Comparison of ENCODE assay signal across 8 cellular contexts in genomic region chr10:123150986-123151738, GRCh38. TPM values are rescaled to one million over a fixed set of nuclear protein-coding genes. Genes with fewer than 3 reads are reported as not detected.
A peak's percentile ranks its signal among the peaks of the same experiment; 100 is the strongest.
DNase-seq lines count a peak whose midpoint lies in the region; ATAC-seq and TF ChIP-seq lines count a peak whose summit lies in the region.
"Had no signal": no experiment of that assay in that cellular context is flagged by ENCODE, and none has a peak within 500 bp of the region (broad histone marks: within the 10 kb centered on the region; RNA-seq: fewer than 3 reads in every experiment).

No MANE protein-coding gene starts in this region.

- CTCF ChIA-PET in activated B cell treated with CpG ODN at 0.5 μM for 24 hours (lab: Charles Lee): interaction anchor here (0.7 to 1.5 kb wide), 3 partner anchors 12 to 18 kb away, joined by 3 to 6 read pairs (median 3); no protein-coding TSS in a partner anchor

- no peaks in the 10 kb centered on the region for H3K9me3 ChIP-seq in spleen

- no peak for ATAC-seq in GM18505 (IDR thresholded peaks at IDR 0.05; ENCODE audit: unreplicated experiment)
- ATAC-seq in activated B cell treated with CpG ODN at 0.5 μM for 24 hours (ENCODE audit: low read depth): no peak
- no peak for ATAC-seq in GM19397 (IDR thresholded peaks at IDR 0.05; ENCODE audit: unreplicated experiment)
- ATAC-seq in HG03159 (IDR thresholded peaks at IDR 0.05; ENCODE audit: unreplicated experiment): no peak

- peak overlapping the region; percentile 2 to 72 (median 34) for H3K4me3 ChIP-seq in spleen

- TF ChIP-seq POLR2A in GM18505 (IDR thresholded peaks at IDR 0.05; ENCODE audit: borderline replicate concordance, extremely low read depth, insufficient read depth, insufficient read length) (peak; percentile 46), spleen (IDR thresholded peaks at IDR 0.05) (no peak)

- H3K4me3 Mint-ChIP-seq in activated B cell treated with CpG ODN at 0.5 μM for 24 hours (peak overlapping the region; percentile 44), glutamatergic neuron (ENCODE audit: unreplicated experiment) (peak overlapping the region; percentile 80)

- H3K27me3 ChIP-seq in spleen (replicated peaks in 1 of 7): peaks cover 38 to 74% (median 67%) of the 10 kb centered on the region in 7 donors

- H3K4me1 ChIP-seq in spleen: peaks cover 50 to 77% (median 71%) of the 10 kb centered on the region in 6 donors

- H3K27ac ChIP-seq in spleen: no peak overlapping the region

- H3K36me3 ChIP-seq in spleen: peaks cover 0 to 9% (median 4%) of the 10 kb centered on the region in 6 donors

- H3K4me1 Mint-ChIP-seq in activated B cell treated with CpG ODN at 0.5 μM for 24 hours: peaks cover 60% of the 10 kb centered on the region
- H3K4me1 Mint-ChIP-seq in glutamatergic neuron (ENCODE audit: low read depth, unreplicated experiment): peaks cover 18% of the 10 kb centered on the region

- POLR2A ChIA-PET in activated B cell treated with CpG ODN at 0.5 μM for 24 hours (lab: Charles Lee): interaction anchor here (0.6 to 2.6 kb wide), 3 partner anchors 10 to 143 kb away, joined by 3 to 8 read pairs (median 4); partner anchors contain the start of genes ACADSB and IKZF5

- H3K9me3 Mint-ChIP-seq in activated B cell treated with CpG ODN at 0.5 μM for 24 hours (no peaks in the 10 kb centered on the region), glutamatergic neuron (ENCODE audit: unreplicated experiment) (peaks cover 12% of the 10 kb centered on the region)

- 1 to 3% (median 3%) methylated on average over 37 to 56 of the region's 56 CpGs for WGBS in spleen, 5 donors

- intact Hi-C loops in activated B cell treated with CpG ODN at 0.5 μM for 24 hours (cut with micrococcal nuclease): loop anchor here (1.0 to 5.0 kb wide), 5 partner anchors 18 to 1766 kb away; partner anchors contain the start of genes ABRAXAS2 and OAT
- intact Hi-C loops in spleen (cut with DNase I; ENCODE audit: low total_unique reads): loop anchor here (10.0 kb wide), 1 partner anchor 196 kb away; the partner anchor contains the start of gene C10orf88

- peaks cover 27% of the 10 kb centered on the region for H3K27me3 Mint-ChIP-seq in activated B cell treated with CpG ODN at 0.5 μM for 24 hours
- peaks cover 27% of the 10 kb centered on the region for H3K27me3 Mint-ChIP-seq in glutamatergic neuron (ENCODE audit: unreplicated experiment)

- TF ChIP-seq CTCF in activated B cell treated with CpG ODN at 0.5 μM for 24 hours (IDR thresholded peaks at IDR 0.05) (no peak), glutamatergic neuron (IDR thresholded peaks at IDR 0.05; ENCODE audit: partially characterized antibody, unreplicated experiment) (no peak), spleen (IDR thresholded peaks at IDR 0.05 in 8 of 11, conservative IDR thresholded peaks at IDR 0.05 in 3 of 11) (no peak)

- no peak overlapping the region for H3K27ac Mint-ChIP-seq in activated B cell treated with CpG ODN at 0.5 μM for 24 hours
- no peak overlapping the region for H3K27ac Mint-ChIP-seq in glutamatergic neuron (ENCODE audit: unreplicated experiment)

- H3K36me3 Mint-ChIP-seq in activated B cell treated with CpG ODN at 0.5 μM for 24 hours (ENCODE audit: low read depth): peaks cover 16% of the 10 kb centered on the region
- no peaks in the 10 kb centered on the region for H3K36me3 Mint-ChIP-seq in glutamatergic neuron (ENCODE audit: unreplicated experiment)

- DNase-seq in activated B cell treated with CpG ODN at 0.5 μM for 24 hours (peak; percentile 35), glutamatergic neuron (peak; percentile 54), spleen (peak; percentile 82), NCI-H128 (lab: John Stamatoyannopoulos, UW; ENCODE audit: unreplicated experiment) (no peak)

RNA-seq across cellular contexts. Expression of gene BUB3, which starts 3.0 kb away (rescaled TPM):
- total RNA-seq in activated B cell treated with CpG ODN at 0.5 μM for 24 hours (137 and 141 TPM in 2 replicates), glutamatergic neuron (ENCODE audit: unreplicated experiment) (81.1 TPM), spleen (100 to 1,000 TPM in 4 of 7 donors, 10 to 100 TPM in 3; 94.2 to 193 (median 111) TPM)
- polyA plus RNA-seq in spleen: 10 to 100 TPM; 33.7 to 65.1 (median 62.2) TPM

RNA-seq across cellular contexts. Expression of gene HMX2, which starts 3.2 kb away (rescaled TPM):
- total RNA-seq in activated B cell treated with CpG ODN at 0.5 μM for 24 hours (0.13 TPM in 1 of 2 replicates, not detected in the other), glutamatergic neuron (ENCODE audit: unreplicated experiment) (not detected), spleen (not detected)
- polyA plus RNA-seq in spleen: under 1 TPM in 1 of 3 donors, not detected in 2; 0.08 TPM
- total RNA-seq: temporal lobe had no signal

RNA-seq across cellular contexts. Expression of gene HMX3, which starts 15.4 kb away (rescaled TPM):
- total RNA-seq in activated B cell treated with CpG ODN at 0.5 μM for 24 hours: not detected in 2 replicates
- not detected for total RNA-seq in glutamatergic neuron (ENCODE audit: unreplicated experiment)
- not detected for total RNA-seq in spleen
- not detected for polyA plus RNA-seq in spleen
- total RNA-seq: temporal lobe had no signal
